ENCODE assay signal across 8 cellular contexts in the genomic region with DNA sequence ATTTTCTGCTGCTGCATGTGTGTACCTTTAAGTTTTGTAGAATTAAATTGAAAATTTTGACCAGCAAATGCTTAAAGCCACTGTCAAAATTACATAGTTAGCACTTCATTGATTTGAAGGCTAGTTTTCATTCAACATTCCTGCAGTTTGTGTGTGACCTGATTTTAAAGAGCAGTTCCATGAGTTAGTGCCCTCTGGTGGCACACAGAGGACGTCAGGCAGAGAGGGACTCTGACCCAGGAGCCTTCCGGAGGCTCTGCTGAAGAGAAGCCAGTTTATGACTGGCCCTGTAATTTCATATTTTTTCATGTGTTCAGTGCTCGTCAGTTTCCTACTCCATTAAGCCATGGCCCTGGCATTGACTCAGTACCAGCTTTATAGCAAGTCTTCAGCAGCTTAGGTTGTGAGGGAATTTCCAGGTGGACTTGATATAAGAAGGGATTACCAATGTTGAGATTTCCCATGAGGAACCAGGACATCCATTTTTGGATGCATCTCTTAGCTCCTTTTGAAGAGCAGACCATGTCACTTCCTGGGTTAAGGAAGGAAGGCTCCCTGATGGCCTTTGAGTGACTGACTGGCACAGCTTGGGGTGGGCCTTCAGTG.
A peak's percentile ranks its signal among the peaks of the same experiment; 100 is the strongest.
DNase-seq lines count a peak whose midpoint lies in the region; ATAC-seq and TF ChIP-seq lines count a peak whose summit lies in the region.

No MANE protein-coding gene starts in this region.

- peak; percentile 11 for DNase-seq in AG09309 (ENCODE audit: low read depth)
- DNase-seq in GM13976 (ENCODE audit: low spot score) = no peak
- DNase-seq in NCI-H345 treated with DMSO at 0.1 percent for 48 hours (lab: John Stamatoyannopoulos, UW; ENCODE audit: unreplicated experiment) = peak; percentile 13
- DNase-seq in activated CD4-positive, alpha-beta memory T cell treated with anti-CD3 and anti-CD28 coated beads, Interleukin-2, amount 10 ng/mL, durations not matched to agents 7 days and 5 days = peak; percentile 43
- DNase-seq in fibroblast of villous mesenchyme (ENCODE audit: low read depth) = peak; percentile 73
- no peak for DNase-seq in omental fat pad (ENCODE audit: low spot score)
- DNase-seq in amniotic stem cell (lab: John Stamatoyannopoulos, UW) = no peak

- CTCF ChIA-PET in activated CD4-positive, alpha-beta memory T cell treated with anti-CD3 and anti-CD28 coated beads, Interleukin-2, amount 10 ng/mL, durations not matched to agents 7 days and 5 days (lab: Charles Lee) = interaction anchor here (0.7 to 3.4 kb wide), 10 partner anchors 9 to 171 kb away, joined by 3 to 16 read pairs (median 6); partner anchors contain the start of gene CAMTA1

- H3K27me3 Mint-ChIP-seq in activated CD4-positive, alpha-beta memory T cell treated with anti-CD3 and anti-CD28 coated beads, Interleukin-2, amount 10 ng/mL, durations not matched to agents 7 days and 5 days = no peaks in the 10 kb centered on the region

- no peak overlapping the region for H3K27ac Mint-ChIP-seq in activated CD4-positive, alpha-beta memory T cell treated with anti-CD3 and anti-CD28 coated beads, Interleukin-2, amount 10 ng/mL, durations not matched to agents 7 days and 5 days

- H3K4me1 Mint-ChIP-seq in activated CD4-positive, alpha-beta memory T cell treated with anti-CD3 and anti-CD28 coated beads, Interleukin-2, amount 10 ng/mL, durations not matched to agents 7 days and 5 days = peaks cover 2% of the 10 kb centered on the region

- H3K4me3 Mint-ChIP-seq in activated CD4-positive, alpha-beta memory T cell treated with anti-CD3 and anti-CD28 coated beads, Interleukin-2, amount 10 ng/mL, durations not matched to agents 7 days and 5 days = no peak overlapping the region

- peak; percentile 89 for TF ChIP-seq CTCF in AG09309 (IDR thresholded peaks at IDR 0.05; ENCODE audit: control insufficient read depth, insufficient read depth, low read depth, low read length, missing control alignments)
- peak; percentile 72 for TF ChIP-seq CTCF in GM13976 (IDR thresholded peaks at IDR 0.05; ENCODE audit: borderline replicate concordance, control extremely low read depth, extremely low read depth, insufficient read depth, missing control alignments)
- peak; percentile 82 for TF ChIP-seq CTCF in fibroblast of villous mesenchyme (IDR thresholded peaks at IDR 0.05; ENCODE audit: insufficient read depth, low read depth, low read length)
- TF ChIP-seq CTCF in omental fat pad (IDR thresholded peaks at IDR 0.05) = no peak

- H3K4me3 ChIP-seq in AG09309 (ENCODE audit: control insufficient read depth, low read depth, low read length) (no peak overlapping the region), fibroblast of villous mesenchyme (ENCODE audit: low read depth, low read length) (no peak overlapping the region)

- no peaks in the 10 kb centered on the region for H3K36me3 Mint-ChIP-seq in activated CD4-positive, alpha-beta memory T cell treated with anti-CD3 and anti-CD28 coated beads, Interleukin-2, amount 10 ng/mL, durations not matched to agents 7 days and 5 days (ENCODE audit: low read depth)

- POLR2A ChIA-PET in activated CD4-positive, alpha-beta memory T cell treated with anti-CD3 and anti-CD28 coated beads, Interleukin-2, amount 10 ng/mL, durations not matched to agents 7 days and 5 days (lab: Charles Lee) = interaction anchor here (1.7 kb wide), 1 partner anchor 7 kb away, joined by 4 read pairs; no protein-coding TSS in a partner anchor

- H3K9me3 Mint-ChIP-seq in activated CD4-positive, alpha-beta memory T cell treated with anti-CD3 and anti-CD28 coated beads, Interleukin-2, amount 10 ng/mL, durations not matched to agents 7 days and 5 days = no peaks in the 10 kb centered on the region

- in situ Hi-C loops in GM13976 (cut with MboI; ENCODE audit: low sequenced_read_pairs, unreplicated experiment) = no loop called here

- ATAC-seq in omental fat pad (ENCODE audit: low FRiP score) = peak; percentile 51
- no peak for ATAC-seq in GM19023 (IDR thresholded peaks at IDR 0.05; ENCODE audit: unreplicated experiment)

Comparison
In these comparisons a context has a peak if more than half of its experiments do, and no peak if none do; other contexts are left out.
1. DNase-seq: peak in AG09309 (single experiment), NCI-H345 treated with DMSO at 0.1 percent for 48 hours (single experiment), activated CD4-positive, alpha-beta memory T cell treated with anti-CD3 and anti-CD28 coated beads, Interleukin-2, amount 10 ng/mL, durations not matched to agents 7 days and 5 days (single experiment) and fibroblast of villous mesenchyme (single experiment); none in GM13976 (single experiment), omental fat pad (single experiment) and amniotic stem cell (single experiment).
2. CTCF ChIP-seq: peak in AG09309 (single experiment), GM13976 (single experiment) and fibroblast of villous mesenchyme (single experiment); none in omental fat pad (0 of 3).